ENCODE assay signal across 8 cellular contexts in genomic region chr1:15833842-15834405, GRCh38. TPM values are rescaled to one million over a fixed set of nuclear protein-coding genes. Genes with fewer than 3 reads are reported as not detected.
A peak's percentile ranks its signal among the peaks of the same experiment; 100 is the strongest.
DNase-seq lines count a peak whose midpoint lies in the region; ATAC-seq, FAIRE-seq and TF ChIP-seq lines count a peak whose summit lies in the region.

No MANE protein-coding gene starts in this region.

- 1% methylated on average over 10 of the region's 10 CpGs for WGBS in A549 (ENCODE audit: missing lambda C conversion rate)
- WGBS in body of pancreas, 2 donors = 0 to 1% methylated on average over 10 of the region's 10 CpGs

- TF ChIP-seq CTCF in A549 (IDR thresholded peaks at IDR 0.05) = no peak
- TF ChIP-seq CTCF in HFF-Myc (IDR thresholded peaks at IDR 0.05; ENCODE audit: low read depth, low read length, missing control alignments) = no peak
- no peak for TF ChIP-seq CTCF in body of pancreas (IDR thresholded peaks at IDR 0.05)
- TF ChIP-seq CTCF in uterus (IDR thresholded peaks at IDR 0.05) = no peak

- no peaks in the 10 kb centered on the region for H3K27me3 ChIP-seq in body of pancreas
- no peaks in the 10 kb centered on the region for H3K27me3 ChIP-seq in uterus

- CTCF ChIA-PET in A549 (lab: Yijun Ruan, JAX) = interaction anchor here (0.7 to 3.9 kb wide), 7 partner anchors 14 to 104 kb away, joined by 3 to 17 read pairs (median 6); partner anchors contain the start of gene SPEN

- POLR2A ChIA-PET in A549 (lab: Yijun Ruan, JAX) = interaction anchor here (0.6 to 5.4 kb wide), 13 partner anchors 8 to 138 kb away, joined by 3 to 98 read pairs (median 4); partner anchors contain the start of gene SPEN

- no peak for TF ChIP-seq POLR2A in A549 (IDR thresholded peaks at IDR 0.05; ENCODE audit: low read length)
- TF ChIP-seq POLR2A in body of pancreas (IDR thresholded peaks at IDR 0.05) = no peak
- no peak for TF ChIP-seq POLR2A in uterus (IDR thresholded peaks at IDR 0.05)

- no peak for FAIRE-seq in A549 (lab: Jason Lieb, UNC)

- peak overlapping the region; percentile 77 for H3K4me3 ChIP-seq in A549
- H3K4me3 ChIP-seq in HFF-Myc (replicated peaks; ENCODE audit: low read depth, low read length) = peak overlapping the region; percentile 81
- H3K4me3 ChIP-seq in body of pancreas = peak overlapping the region; percentile 26 to 43
- H3K4me3 ChIP-seq in uterus = peak overlapping the region; percentile 66 to 96

- peak overlapping the region; percentile 98 to 100 for H3K27ac ChIP-seq in A549
- peak overlapping the region; percentile 99 to 100 (median 100) for H3K27ac ChIP-seq in body of pancreas
- peak overlapping the region; percentile 99 to 100 for H3K27ac ChIP-seq in uterus

- peak overlapping the region; percentile 89 for H3K4me2 ChIP-seq in A549

- TF ChIP-seq EP300 in A549 (IDR thresholded peaks at IDR 0.05) = no peak

- intact Hi-C loops in body of pancreas (cut with DNase I) (no loop called here), uterus (cut with DNase I; ENCODE audit: low total_unique reads) (loop anchor here (2.0 kb wide), 1 partner anchor 15 kb away; no protein-coding TSS in a partner anchor)

- H3K36me3 ChIP-seq in body of pancreas (replicated peaks in 1 of 2; ENCODE audit: insufficient read depth in 1 of 2, low read depth in 2 of 2) (no peaks in the 10 kb centered on the region), uterus (no peaks in the 10 kb centered on the region)

- TF ChIP-seq RAD21 in A549 (conservative IDR thresholded peaks at IDR 0.05 in 1 of 2, IDR thresholded peaks at IDR 0.05 in 1 of 2) = no peak

- DNase-seq in A549 (ENCODE audit: low read depth in 1 of 2, low spot score in 1 of 2) (no peak), HFF-Myc (ENCODE audit: extremely low read depth, low read depth) (no peak), body of pancreas (no peak), medulla oblongata (ENCODE audit: extremely low spot score) (peak; percentile 92), uterus (no peak), DMS79 (lab: John Stamatoyannopoulos, UW) (no peak)
- DNase-seq in stimulated activated CD4-positive, alpha-beta T cell treated with anti-CD3 and anti-CD28 coated beads, Interleukin-15, amount 100 ng/mL, for 24 hours = no peak

- H3K9me3 ChIP-seq in A549 = no peaks in the 10 kb centered on the region
- H3K9me3 ChIP-seq in body of pancreas = no peaks in the 10 kb centered on the region
- no peaks in the 10 kb centered on the region for H3K9me3 ChIP-seq in uterus

- no peak for ATAC-seq in A549
- ATAC-seq in body of pancreas = no peak
- no peak for ATAC-seq in HG02938 (IDR thresholded peaks at IDR 0.05; ENCODE audit: unreplicated experiment)

- H3K4me1 ChIP-seq in A549 (peaks cover 20% of the 10 kb centered on the region), body of pancreas (peaks cover 16% of the 10 kb centered on the region), uterus (peaks cover 6 to 15% of the 10 kb centered on the region in 2 donors)

TF ChIP-seq in A549, 52 proteins besides CTCF, POLR2A, EP300 and RAD21:
- no peak for TF ChIP-seq ZSCAN20 (CRISPR knock-in tag; IDR thresholded peaks at IDR 0.05)
- 0 out of 3 replicates have a peak, but pooled peaks have one; percentile 1 for TF ChIP-seq BCL3 (IDR thresholded peaks at IDR 0.05)
TF ChIP-seq in A549: peak in this region for 1.

RNA-seq across cellular contexts. Expression of gene SPEN, which starts 13.6 kb away (rescaled TPM):
- polyA plus RNA-seq in A549 (2011; rRNA removed) (7.0 and 14.3 TPM in 2 replicates), A549 (2017; fragmentation: RNase III; extraction: RNeasy Plus Mini Kit Qiagen cat#74134 plus additional on column Dnase treatment) (12.2 to 21.2 TPM (median 15.5 TPM) in 3 replicates)
- polyA plus RNA-seq in A549 (2012; cell fraction: cytosol; rRNA removed) = 7.2 and 10.8 TPM in 2 replicates
- 41.3 and 43.5 TPM in 2 replicates for polyA plus RNA-seq in A549 (2012; cell fraction: nucleus; rRNA removed)
- 32.0 and 34.5 TPM in 2 replicates for polyA minus RNA-seq in A549 (2011; rRNA and poly(A)+ RNA removed)
- total RNA-seq in body of pancreas (10 to 100 TPM; 27.8 to 38.9 TPM), uterus (100 to 1,000 TPM in 1 of 4 donors, 10 to 100 TPM in 3; 18.8 to 104 (median 73.8) TPM)

RNA-seq across cellular contexts. Expression of gene UQCRHL, which starts 26.5 kb away (rescaled TPM):
- polyA plus RNA-seq in A549 (2011; rRNA removed) = 2.0 and 4.1 TPM in 2 replicates
- 1.6 and 2.1 TPM in 2 replicates for polyA plus RNA-seq in A549 (2012; cell fraction: cytosol; rRNA removed)
- polyA plus RNA-seq in A549 (2012; cell fraction: nucleus; rRNA removed) = 0.46 and 0.81 TPM in 2 replicates
- polyA plus RNA-seq in A549 (2017; fragmentation: RNase III; extraction: RNeasy Plus Mini Kit Qiagen cat#74134 plus additional on column Dnase treatment) = 0.64 to 1.2 TPM (median 0.68 TPM) in 3 replicates
- 0.37 and 0.54 TPM in 2 replicates for polyA minus RNA-seq in A549 (2011; rRNA and poly(A)+ RNA removed)
- total RNA-seq in body of pancreas = 1 to 10 TPM in 1 of 2 donors, under 1 TPM in 1; 0.66 to 1.0 TPM
- 1 to 10 TPM in 2 of 4 donors, under 1 TPM in 1, not detected in 1; 0.59 to 1.9 (median 1.0) TPM for total RNA-seq in uterus
